In the genomic region with DNA sequence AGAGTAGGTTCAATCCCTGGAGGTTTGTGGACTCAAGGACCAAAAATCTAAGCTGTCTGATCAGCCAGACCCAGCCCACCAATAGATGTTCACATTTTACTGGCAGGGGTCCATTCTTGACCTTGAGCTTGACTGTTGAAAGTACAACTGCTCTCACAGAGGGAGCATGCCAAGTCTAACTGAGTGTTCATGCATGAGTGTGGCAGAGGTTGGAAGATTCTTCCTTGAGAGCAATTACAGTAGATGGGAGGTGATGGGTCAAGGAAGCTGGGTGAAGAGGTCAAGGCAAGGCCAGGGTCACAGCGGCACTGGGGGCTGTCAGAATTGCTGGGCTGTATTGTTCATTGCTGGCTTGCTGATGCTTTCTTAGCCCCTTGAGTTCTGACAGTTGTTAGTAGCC, we compare ENCODE assay signal across 22 cellular contexts.
"Had no signal": no experiment of that assay in that cellular context is flagged by ENCODE, and none has a peak within 500 bp of the region (broad histone marks: within the 10 kb centered on the region; RNA-seq: fewer than 3 reads in every experiment).

No MANE protein-coding gene starts in this region.

- FAIRE-seq: kidney had no signal

- H3K4me1 ChIP-seq: tibial nerve, uterus had no signal

- DNase-seq: activated B cell treated with CpG ODN at 0.5 μM for 24 hours; activated CD4-positive, alpha-beta T cell treated with anti-CD3 and anti-CD28 coated beads, Interleukin-2, amount 50 U/mL, for 1 hour; activated CD8-positive, alpha-beta T cell treated with anti-CD3 and anti-CD28 coated beads for 36 hours; activated gamma-delta T cell treated with Interleukin-2 at 50 U/mL for 16 hours; activated naive CD4-positive, alpha-beta T cell treated with anti-CD3 and anti-CD28 coated beads, Interleukin-2, amount 50 U/mL, for 16 hours; activated T-cell treated with anti-CD3 and anti-CD28 coated beads, Interleukin-2, amount 50 U/mL, for 4 hours; amniotic stem cell; effector CD8-positive, alpha-beta T cell; foreskin fibroblast; heart left ventricle; hypothalamus; immature natural killer cell; kidney; midbrain; right lobe of liver; stimulated activated CD4-positive, alpha-beta T cell treated with anti-CD3 and anti-CD28 coated beads, Interleukin-12 subunit alpha, Interleukin-12 subunit beta, amount 100 ng/mL, for 4 hours; stimulated activated CD4-positive, alpha-beta T cell treated with anti-CD3 and anti-CD28 coated beads, Interleukin-4, amount 100 ng/mL, for 1 hour; T-helper 2 cell; uterus had no signal

- H3K36me3 ChIP-seq: breast epithelium, heart left ventricle, right lobe of liver, tibial nerve, uterus had no signal

- H3K27ac ChIP-seq: right lobe of liver, tibial nerve had no signal

- H3K4me3 ChIP-seq: breast epithelium, heart left ventricle, right lobe of liver, skin epidermis, tibial nerve, uterus had no signal

- H3K9me3 ChIP-seq: breast epithelium, heart left ventricle, right lobe of liver, tibial nerve, uterus had no signal

- H3K27me3 ChIP-seq: breast epithelium, heart left ventricle, right lobe of liver, tibial nerve, uterus had no signal
